In the genomic region with DNA sequence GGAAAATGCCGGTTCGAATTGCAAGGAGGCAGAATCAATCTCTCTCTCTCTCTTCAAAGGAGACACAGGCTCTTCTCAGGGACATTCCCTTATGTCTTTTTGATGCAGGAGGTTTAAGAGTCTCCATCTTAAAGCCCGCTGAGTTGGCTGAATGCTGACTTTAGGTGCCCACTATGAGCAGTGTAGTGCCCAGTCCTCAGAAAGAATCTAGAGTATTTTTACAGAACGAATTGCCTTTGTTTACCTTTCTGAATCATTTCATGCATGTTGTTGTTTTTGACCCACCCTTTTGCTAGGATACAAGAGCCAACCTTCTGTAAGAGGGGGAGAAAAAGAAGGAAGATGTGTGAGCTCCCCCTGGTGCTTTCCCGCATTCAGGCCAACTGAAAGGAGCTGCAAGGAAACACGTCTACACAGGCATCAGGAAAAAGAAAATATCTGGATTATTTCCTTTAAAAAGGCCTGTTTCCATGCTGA, we compare ENCODE assay signal across 9 cellular contexts.
DNase-seq lines count a peak whose midpoint lies in the region; ATAC-seq and TF ChIP-seq lines count a peak whose summit lies in the region.
"Had no signal": no experiment of that assay in that cellular context is flagged by ENCODE, and none has a peak within 500 bp of the region (broad histone marks: within the 10 kb centered on the region; RNA-seq: fewer than 3 reads in every experiment).

No MANE protein-coding gene starts in this region.

- no peak overlapping the region for H3K4me3 ChIP-seq in mesodermal cell (ENCODE audit: extremely low read depth, insufficient read depth, low read length, poor library complexity, severe bottlenecking)

- H3K9me3 ChIP-seq in mesodermal cell (ENCODE audit: control insufficient read depth, low read length), result no peaks in the 10 kb centered on the region

- H3K36me3 ChIP-seq in mesodermal cell (ENCODE audit: control insufficient read depth, insufficient read depth, low read length), result no peaks in the 10 kb centered on the region

- H3K4me3 Mint-ChIP-seq in activated CD4-positive, alpha-beta T cell treated with anti-CD3 and anti-CD28 coated beads for 36 hours, result no peak overlapping the region
- no peak overlapping the region for H3K4me3 Mint-ChIP-seq in activated CD4-positive, alpha-beta T cell treated with anti-CD3 and anti-CD28 coated beads, Interleukin-2, amount 10 ng/mL, durations not matched to agents 24 days and 14 days
- H3K4me3 Mint-ChIP-seq in activated CD4-positive, alpha-beta memory T cell treated with anti-CD3 and anti-CD28 coated beads for 36 hours, result no peak overlapping the region
- no peak overlapping the region for H3K4me3 Mint-ChIP-seq in natural killer cell
- H3K4me3 Mint-ChIP-seq: activated naive CD8-positive, alpha-beta T cell had no signal

- no peaks in the 10 kb centered on the region for H3K9me3 Mint-ChIP-seq in activated CD4-positive, alpha-beta T cell treated with anti-CD3 and anti-CD28 coated beads for 36 hours (ENCODE audit: low read depth)
- no peaks in the 10 kb centered on the region for H3K9me3 Mint-ChIP-seq in activated CD4-positive, alpha-beta T cell treated with anti-CD3 and anti-CD28 coated beads, Interleukin-2, amount 10 ng/mL, durations not matched to agents 24 days and 14 days
- H3K9me3 Mint-ChIP-seq in activated CD4-positive, alpha-beta memory T cell treated with anti-CD3 and anti-CD28 coated beads for 36 hours, result no peaks in the 10 kb centered on the region
- no peaks in the 10 kb centered on the region for H3K9me3 Mint-ChIP-seq in natural killer cell

- H3K4me1 ChIP-seq in mesodermal cell (ENCODE audit: control insufficient read depth, insufficient read depth, low read length, poor library complexity, severe bottlenecking), result peaks cover 23% of the 10 kb centered on the region

- no peak for ATAC-seq in activated CD4-positive, alpha-beta T cell treated with anti-CD3 and anti-CD28 coated beads for 36 hours
- no peak for ATAC-seq in natural killer cell

- WGBS in mesodermal cell (ENCODE audit: insufficient coverage in 2 of 2), 2 experiments, result 7 to 24% methylated on average over 3 to 4 of the region's 6 CpGs

- POLR2A ChIA-PET in activated CD4-positive, alpha-beta T cell treated with anti-CD3 and anti-CD28 coated beads for 36 hours (lab: Charles Lee), result no interaction called here
- POLR2A ChIA-PET in activated CD4-positive, alpha-beta memory T cell treated with anti-CD3 and anti-CD28 coated beads for 36 hours (lab: Charles Lee), result no interaction called here

- peaks cover 2% of the 10 kb centered on the region for H3K36me3 Mint-ChIP-seq in activated CD4-positive, alpha-beta T cell treated with anti-CD3 and anti-CD28 coated beads for 36 hours (ENCODE audit: low read depth)
- no peaks in the 10 kb centered on the region for H3K36me3 Mint-ChIP-seq in activated CD4-positive, alpha-beta T cell treated with anti-CD3 and anti-CD28 coated beads, Interleukin-2, amount 10 ng/mL, durations not matched to agents 24 days and 14 days (ENCODE audit: low read depth)
- no peaks in the 10 kb centered on the region for H3K36me3 Mint-ChIP-seq in activated CD4-positive, alpha-beta memory T cell treated with anti-CD3 and anti-CD28 coated beads for 36 hours
- no peaks in the 10 kb centered on the region for H3K36me3 Mint-ChIP-seq in natural killer cell
- H3K36me3 Mint-ChIP-seq: activated naive CD8-positive, alpha-beta T cell had no signal

- TF ChIP-seq CTCF in natural killer cell (IDR thresholded peaks at IDR 0.05), result no peak

- CTCF ChIA-PET in activated CD4-positive, alpha-beta T cell treated with anti-CD3 and anti-CD28 coated beads for 36 hours (lab: Charles Lee), result no interaction called here
- CTCF ChIA-PET in activated CD4-positive, alpha-beta memory T cell treated with anti-CD3 and anti-CD28 coated beads for 36 hours (lab: Charles Lee), result no interaction called here

- peak; percentile 6 for DNase-seq in activated CD4-positive, alpha-beta T cell treated with anti-CD3 and anti-CD28 coated beads for 36 hours
- no peak for DNase-seq in activated CD4-positive, alpha-beta T cell treated with anti-CD3 and anti-CD28 coated beads, Interleukin-2, amount 10 ng/mL, durations not matched to agents 24 days and 14 days
- peak; percentile 80 for DNase-seq in NCI-H748 treated with DMSO at 0.1 percent for 48 hours (lab: John Stamatoyannopoulos, UW)
- DNase-seq in epithelial cell of prostate (ENCODE audit: low read depth, low spot score), result peak; percentile 10
- DNase-seq in stimulated activated CD4-positive, alpha-beta T cell treated with anti-CD3 and anti-CD28 coated beads, Interleukin-4, amount 100 ng/mL, for 1 hour, result no peak
- no peak for DNase-seq in activated CD4-positive, alpha-beta memory T cell treated with anti-CD3 and anti-CD28 coated beads for 36 hours
- DNase-seq in natural killer cell, result no peak

- peaks cover 44% of the 10 kb centered on the region for H3K27me3 Mint-ChIP-seq in activated CD4-positive, alpha-beta T cell treated with anti-CD3 and anti-CD28 coated beads for 36 hours
- H3K27me3 Mint-ChIP-seq in activated CD4-positive, alpha-beta T cell treated with anti-CD3 and anti-CD28 coated beads, Interleukin-2, amount 10 ng/mL, durations not matched to agents 24 days and 14 days, result peaks cover 48% of the 10 kb centered on the region
- H3K27me3 Mint-ChIP-seq in activated CD4-positive, alpha-beta memory T cell treated with anti-CD3 and anti-CD28 coated beads for 36 hours, result peaks cover 31% of the 10 kb centered on the region
- peaks cover 29 to 50% of the 10 kb centered on the region in 2 donors for H3K27me3 Mint-ChIP-seq in natural killer cell (ENCODE audit: low read depth in 2 of 2)

- H3K27ac ChIP-seq in epithelial cell of prostate (no peak overlapping the region), mesodermal cell (ENCODE audit: low read depth, low read length, severe bottlenecking) (peak overlapping the region; percentile 70)

- no peak overlapping the region for H3K27ac Mint-ChIP-seq in activated CD4-positive, alpha-beta T cell treated with anti-CD3 and anti-CD28 coated beads for 36 hours
- no peak overlapping the region for H3K27ac Mint-ChIP-seq in activated CD4-positive, alpha-beta T cell treated with anti-CD3 and anti-CD28 coated beads, Interleukin-2, amount 10 ng/mL, durations not matched to agents 24 days and 14 days
- H3K27ac Mint-ChIP-seq in activated CD4-positive, alpha-beta memory T cell treated with anti-CD3 and anti-CD28 coated beads for 36 hours, result no peak overlapping the region
- H3K27ac Mint-ChIP-seq in natural killer cell, result no peak overlapping the region
- H3K27ac Mint-ChIP-seq: activated naive CD8-positive, alpha-beta T cell had no signal

- H3K4me1 Mint-ChIP-seq in activated CD4-positive, alpha-beta T cell treated with anti-CD3 and anti-CD28 coated beads for 36 hours, result peaks cover 13% of the 10 kb centered on the region
- peaks cover 6% of the 10 kb centered on the region for H3K4me1 Mint-ChIP-seq in activated CD4-positive, alpha-beta T cell treated with anti-CD3 and anti-CD28 coated beads, Interleukin-2, amount 10 ng/mL, durations not matched to agents 24 days and 14 days
- H3K4me1 Mint-ChIP-seq in activated CD4-positive, alpha-beta memory T cell treated with anti-CD3 and anti-CD28 coated beads for 36 hours (ENCODE audit: low read depth), result no peaks in the 10 kb centered on the region
- peaks cover 12 to 16% of the 10 kb centered on the region in 2 donors for H3K4me1 Mint-ChIP-seq in natural killer cell

- intact Hi-C loops in activated CD4-positive, alpha-beta T cell treated with anti-CD3 and anti-CD28 coated beads for 36 hours (cut with DNase I, micrococcal nuclease), result loop anchor here (2.0 kb wide), 2 partner anchors 367 to 547 kb away; no protein-coding TSS in a partner anchor
- intact Hi-C loops in activated CD4-positive, alpha-beta T cell treated with anti-CD3 and anti-CD28 coated beads, Interleukin-2, amount 10 ng/mL, durations not matched to agents 24 days and 14 days (cut with micrococcal nuclease), result loop anchor here (10.0 kb wide), 1 partner anchor 367 kb away; no protein-coding TSS in a partner anchor
- intact Hi-C loops in activated CD4-positive, alpha-beta memory T cell treated with anti-CD3 and anti-CD28 coated beads for 36 hours (cut with micrococcal nuclease), result no loop called here
- intact Hi-C loops in natural killer cell (cut with micrococcal nuclease), result no loop called here

Comparison
In these comparisons a context has a peak if more than half of its experiments do, and no peak if none do; other contexts are left out.
1. DNase-seq: peak in activated CD4-positive, alpha-beta T cell treated with anti-CD3 and anti-CD28 coated beads for 36 hours (single experiment), NCI-H748 treated with DMSO at 0.1 percent for 48 hours (single experiment) and epithelial cell of prostate (single experiment); none in activated CD4-positive, alpha-beta T cell treated with anti-CD3 and anti-CD28 coated beads, Interleukin-2, amount 10 ng/mL, durations not matched to agents 24 days and 14 days (single experiment), stimulated activated CD4-positive, alpha-beta T cell treated with anti-CD3 and anti-CD28 coated beads, Interleukin-4, amount 100 ng/mL, for 1 hour (single experiment), activated CD4-positive, alpha-beta memory T cell treated with anti-CD3 and anti-CD28 coated beads for 36 hours (single experiment) and natural killer cell (single experiment).
2. intact Hi-C loops: an anchor here in activated CD4-positive, alpha-beta T cell treated with anti-CD3 and anti-CD28 coated beads for 36 hours (2.0 kb wide) and activated CD4-positive, alpha-beta T cell treated with anti-CD3 and anti-CD28 coated beads, Interleukin-2, amount 10 ng/mL, durations not matched to agents 24 days and 14 days (10.0 kb wide); none called in activated CD4-positive, alpha-beta memory T cell treated with anti-CD3 and anti-CD28 coated beads for 36 hours and natural killer cell.